8 cellular contexts compared by ENCODE assay signal in the genomic region with DNA sequence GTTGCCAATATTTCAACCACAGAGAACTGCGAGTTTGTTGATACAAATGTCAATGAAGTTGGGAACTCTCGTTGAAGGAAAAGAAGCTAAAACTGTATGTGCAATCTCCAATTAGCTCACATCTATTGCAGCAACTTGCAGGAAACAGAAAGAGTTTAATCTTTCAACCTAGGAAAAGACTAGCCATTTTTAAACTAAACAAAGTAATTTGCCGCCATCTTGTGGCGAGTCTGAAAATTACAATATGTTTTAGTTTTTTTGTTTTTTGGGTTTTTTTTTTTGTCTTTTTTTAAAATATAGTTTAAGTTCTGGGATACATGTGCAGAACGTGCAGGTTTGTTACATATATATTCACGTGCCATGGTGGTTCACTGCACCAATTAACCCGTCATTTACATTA.
DNase-seq lines count a peak whose midpoint lies in the region; ATAC-seq, FAIRE-seq and TF ChIP-seq lines count a peak whose summit lies in the region.

No MANE protein-coding gene starts in this region.

- H4K20me1 ChIP-seq in DOHH2 (ENCODE audit: control insufficient read depth, insufficient read depth, low read depth, low read length): no peaks in the 10 kb centered on the region

- no peaks in the 10 kb centered on the region for H3K4me1 ChIP-seq in DOHH2 (ENCODE audit: control insufficient read depth, low read length)

- H3K27ac ChIP-seq in DOHH2 (ENCODE audit: low read depth, low read length): no peak overlapping the region

- ATAC-seq in HG03457 (IDR thresholded peaks at IDR 0.05; ENCODE audit: unreplicated experiment): no peak

- DNase-seq in Jurkat, Clone E6-1 (ENCODE audit: low read depth, low spot score): peak; percentile 18
- DNase-seq in iris pigment epithelial cell (ENCODE audit: low read depth) (peak; percentile 70), AG08396 (ENCODE audit: low spot score) (no peak), NCI-H2029 treated with DMSO at 0.1 percent for 48 hours (lab: John Stamatoyannopoulos, UW) (no peak)
- no peak for DNase-seq in activated effector memory CD4-positive, alpha-beta T cell treated with Interleukin-2 at 50 U/mL for 16 hours

- no peak overlapping the region for H3K4me2 ChIP-seq in DOHH2 (ENCODE audit: low read length)

- no peaks in the 10 kb centered on the region for H3F3A ChIP-seq in DOHH2 (ENCODE audit: control insufficient read depth, insufficient read depth)

- FAIRE-seq in TTC549 (lab: Jason Lieb, UNC): peak; percentile 88

- TF ChIP-seq CTCF in DOHH2 (IDR thresholded peaks at IDR 0.05; ENCODE audit: low read depth, low read length, poor library complexity, severe bottlenecking): peak; percentile 49

- no peaks in the 10 kb centered on the region for H3K9me3 ChIP-seq in DOHH2 (ENCODE audit: control insufficient read depth, insufficient read depth, low read length)

- H3K36me3 ChIP-seq in DOHH2 (ENCODE audit: control insufficient read depth, low read length): no peaks in the 10 kb centered on the region

- no peaks in the 10 kb centered on the region for H3K9me2 ChIP-seq in DOHH2 (replicated peaks; ENCODE audit: control insufficient read depth, low read length)

- no peaks in the 10 kb centered on the region for H3K79me2 ChIP-seq in DOHH2 (ENCODE audit: control insufficient read depth, low read length)

- H3K4me3 ChIP-seq in DOHH2 (ENCODE audit: low read length): no peak overlapping the region
- H3K4me3 ChIP-seq in Jurkat, Clone E6-1 (ENCODE audit: low read length): no peak overlapping the region

- H3K27me3 ChIP-seq in DOHH2 (ENCODE audit: control insufficient read depth, low read length): no peaks in the 10 kb centered on the region

Comparison
In these comparisons a context has a peak if more than half of its experiments do, and no peak if none do; other contexts are left out.
1. DNase-seq: peak in Jurkat, Clone E6-1 (single experiment) and iris pigment epithelial cell (single experiment); none in activated effector memory CD4-positive, alpha-beta T cell treated with Interleukin-2 at 50 U/mL for 16 hours (single experiment), AG08396 (single experiment) and NCI-H2029 treated with DMSO at 0.1 percent for 48 hours (single experiment).